In the genomic region with DNA sequence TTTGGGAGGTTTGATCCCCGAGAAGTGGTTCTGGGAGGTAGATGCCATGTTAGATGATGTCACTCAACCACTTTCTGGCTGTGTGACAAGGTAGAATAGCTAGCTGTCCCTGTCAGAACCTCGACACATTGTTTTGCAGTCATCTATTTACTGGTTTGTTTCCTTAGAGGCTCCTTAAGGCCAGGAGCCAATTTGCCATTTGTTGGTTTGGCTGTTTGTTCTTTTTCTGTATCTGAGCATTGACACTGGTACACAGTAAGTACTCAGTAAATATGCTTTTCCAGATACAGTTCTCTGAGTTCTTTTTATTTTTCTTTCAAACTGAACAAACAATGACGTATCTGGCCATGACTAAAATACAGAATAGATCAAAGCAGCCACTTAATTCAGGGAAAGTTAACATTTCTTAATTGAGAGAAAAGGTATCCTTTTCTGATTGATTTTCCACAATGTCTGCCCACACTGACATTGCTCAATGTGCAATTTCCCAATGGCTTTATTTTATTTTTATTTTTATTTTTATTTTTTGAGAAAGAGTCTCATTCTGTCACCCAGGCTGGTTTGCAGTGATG, we compare ENCODE assay signal across 17 cellular contexts.
DNase-seq lines count a peak whose midpoint lies in the region; ATAC-seq and TF ChIP-seq lines count a peak whose summit lies in the region.
"Had no signal": no experiment of that assay in that cellular context is flagged by ENCODE, and none has a peak within 500 bp of the region (broad histone marks: within the 10 kb centered on the region; RNA-seq: fewer than 3 reads in every experiment).

No MANE protein-coding gene starts in this region.

- H3K4me2 ChIP-seq in PC-3 (ENCODE audit: low read length) (no peak overlapping the region), osteoblast (ENCODE audit: insufficient read depth, low read length) (no peak overlapping the region)
- H3K4me2 ChIP-seq: A549 had no signal

- no peaks in the 10 kb centered on the region for H3K9me2 ChIP-seq in PC-3 (replicated peaks; ENCODE audit: low read length)

- no peaks in the 10 kb centered on the region for H4K20me1 ChIP-seq in PC-3 (ENCODE audit: low read length)
- H4K20me1 ChIP-seq in osteoblast (ENCODE audit: insufficient read depth, low read length): no peaks in the 10 kb centered on the region

- H3F3A ChIP-seq in PC-3 (ENCODE audit: low read length, unreplicated experiment): no peaks in the 10 kb centered on the region

- H3K27ac ChIP-seq in HEK293 (ENCODE audit: extremely low read depth, low read depth, low read length) (no peak overlapping the region), PC-3 (ENCODE audit: low read length) (no peak overlapping the region), osteoblast (ENCODE audit: low read depth, low read length) (no peak overlapping the region)
- H3K27ac ChIP-seq: A549, Peyer's patch had no signal

- POLR2A ChIA-PET in HEK293 (lab: Yijun Ruan, JAX): no interaction called here
- POLR2A ChIA-PET in PC-3 (lab: Charles Lee; ENCODE audit: unreplicated experiment): no interaction called here

- H2AFZ ChIP-seq in PC-3 (ENCODE audit: low read length): 0 out of 2 replicates have a peak overlapping the region, but pooled peaks have one; percentile 36
- no peak overlapping the region for H2AFZ ChIP-seq in osteoblast (ENCODE audit: low read length)

- no peaks in the 10 kb centered on the region for H3K79me2 ChIP-seq in PC-3 (ENCODE audit: low read length)
- H3K79me2 ChIP-seq in osteoblast (ENCODE audit: insufficient read depth, low read length): no peaks in the 10 kb centered on the region

- H3K9ac ChIP-seq in PC-3 (ENCODE audit: low read length): no peak overlapping the region

- intact Hi-C loops in PC-3 (cut with micrococcal nuclease): no loop called here

- TF ChIP-seq CTCF in HEK293 (tag by site-specific recombination; IDR thresholded peaks at IDR 0.05) (no peak), PC-3 (conservative IDR thresholded peaks at IDR 0.05; ENCODE audit: low read depth, low read length) (no peak), osteoblast (IDR thresholded peaks at IDR 0.05; ENCODE audit: extremely low read depth, low read depth, low read length) (no peak)

- ATAC-seq in PC-3 (peak; percentile 20; the same call in 1 of the 2 replicates), GM19328 (IDR thresholded peaks at IDR 0.05; ENCODE audit: unreplicated experiment) (no peak)
- ATAC-seq: A549, SK-N-SH treated with all-trans-retinoic acid at 6 μM for 48 hours had no signal

- no peaks in the 10 kb centered on the region for H3K4me1 ChIP-seq in HEK293 (ENCODE audit: control insufficient read depth, insufficient read depth, low read length)
- H3K4me1 ChIP-seq in PC-3 (ENCODE audit: insufficient read depth, low read length): no peaks in the 10 kb centered on the region
- peaks cover 10% of the 10 kb centered on the region for H3K4me1 ChIP-seq in osteoblast (ENCODE audit: insufficient read depth, low read length)
- H3K4me1 ChIP-seq: A549, BE2C, Peyer's patch had no signal

- H3K27me3 ChIP-seq in PC-3 (ENCODE audit: low read length) (no peaks in the 10 kb centered on the region), osteoblast (ENCODE audit: insufficient read depth, low read length) (peaks cover 8% of the 10 kb centered on the region)
- H3K27me3 ChIP-seq: BE2C, Peyer's patch had no signal

- DNase-seq in AG08395 (ENCODE audit: low spot score) (peak; percentile 22), PC-3 (peak; percentile 38), myocyte (ENCODE audit: low read depth) (peak; percentile 24), osteoblast (ENCODE audit: insufficient read length, low spot score, missing footprints) (no peak), NCI-H2171 (lab: John Stamatoyannopoulos, UW) (no peak)
- DNase-seq: BE2C; CD4-positive, CD25-positive, alpha-beta regulatory T cell; KG1; NCI-H1105 treated with DMSO at 0.1 percent for 48 hours; NCI-H2081 treated with DMSO at 0.1 percent for 48 hours; NCI-H69; NK-92 treated with Interleukin-12 subunit alpha and Interleukin-12 subunit beta, amount 100 ng/mL, for 24 hours; Peyer's patch had no signal

- H3K9me3 ChIP-seq in HEK293 (ENCODE audit: control insufficient read depth, insufficient read depth, low read depth, low read length) (no peaks in the 10 kb centered on the region), PC-3 (ENCODE audit: low read length) (no peaks in the 10 kb centered on the region), osteoblast (ENCODE audit: low read depth, low read length) (no peaks in the 10 kb centered on the region)
- H3K9me3 ChIP-seq: A549, BE2C, Peyer's patch had no signal

- BruUV-seq in PC-3 (replicated peaks; lab: Mats Ljungman, UMichigan): no TSS peak

- H3K4me3 ChIP-seq in HEK293 (ENCODE audit: low read depth, low read length) (no peak overlapping the region), PC-3 (ENCODE audit: low read length) (no peak overlapping the region), osteoblast (ENCODE audit: insufficient read depth, low read length) (no peak overlapping the region)
- H3K4me3 ChIP-seq: A549, Peyer's patch had no signal

- H3K36me3 ChIP-seq in HEK293 (ENCODE audit: control insufficient read depth in 2 of 2, insufficient read depth in 1 of 2, low read length in 2 of 2) (no peaks in the 10 kb centered on the region), PC-3 (ENCODE audit: low read depth, low read length) (no peaks in the 10 kb centered on the region), osteoblast (ENCODE audit: insufficient read depth, low read length) (no peaks in the 10 kb centered on the region)
- H3K36me3 ChIP-seq: BE2C, Peyer's patch had no signal

- CTCF ChIA-PET in HEK293 (lab: Yijun Ruan, JAX) (no interaction called here), PC-3 (lab: Charles Lee) (no interaction called here)

TF ChIP-seq in HEK293, 187 proteins besides CTCF, POLR2A, EP300 and RAD21:
- TF ChIP-seq ZNF133 (tag by site-specific recombination; IDR thresholded peaks at IDR 0.05): peak; percentile 94
- TF ChIP-seq ZSCAN16 (tag by site-specific recombination; IDR thresholded peaks at IDR 0.05): no peak

Comparison
In these comparisons a context has a peak if more than half of its experiments do, and no peak if none do; other contexts are left out.
1. DNase-seq: peak in AG08395 (single experiment), PC-3 (single experiment) and myocyte (single experiment); none in osteoblast (single experiment) and NCI-H2171 (single experiment).